In the genomic region with DNA sequence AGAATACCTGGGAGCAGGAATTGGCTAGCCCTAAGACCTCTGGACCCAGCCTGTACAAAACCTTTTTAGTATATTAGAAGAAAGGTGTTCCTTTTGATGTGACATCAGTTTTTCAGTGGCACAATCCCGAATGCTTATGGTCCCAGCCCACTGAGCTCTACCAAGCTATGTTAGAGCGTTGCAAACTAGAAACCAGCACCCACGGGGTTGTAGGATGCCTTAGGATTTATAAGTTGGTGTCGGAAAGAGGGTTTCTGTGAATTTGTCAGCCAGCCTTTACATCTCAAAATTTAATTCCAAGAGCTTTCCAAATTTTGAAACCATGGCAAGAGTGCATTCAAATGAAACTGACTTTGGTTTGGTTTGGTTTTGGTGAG, we compare ENCODE assay signal across 9 cellular contexts. TPM values are rescaled to one million over a fixed set of nuclear protein-coding genes. Genes with fewer than 3 reads are reported as not detected.
A peak's percentile ranks its signal among the peaks of the same experiment; 100 is the strongest.
DNase-seq lines count a peak whose midpoint lies in the region; FAIRE-seq and TF ChIP-seq lines count a peak whose summit lies in the region.
"Had no signal": no experiment of that assay in that cellular context is flagged by ENCODE, and none has a peak within 500 bp of the region (broad histone marks: within the 10 kb centered on the region; RNA-seq: fewer than 3 reads in every experiment).

No MANE protein-coding gene starts in this region.

- no peak overlapping the region for H3K14ac ChIP-seq in neuronal stem cell (ENCODE audit: low read length)

- H2BK12ac ChIP-seq in neuronal stem cell (ENCODE audit: low read length) = no peak overlapping the region

- no peak overlapping the region for H2BK120ac ChIP-seq in neuronal stem cell (ENCODE audit: low read depth, low read length)

- H3K4me3 ChIP-seq in GM12864 (ENCODE audit: low read depth, low read length) (peak overlapping the region; percentile 99), NB4 (ENCODE audit: low read depth, low read length) (peak overlapping the region; percentile 41), endothelial cell of umbilical vein (replicated peaks in 1 of 3; ENCODE audit: insufficient read depth in 1 of 3, low read depth in 1 of 3, low read length in 3 of 3) (peak overlapping the region; percentile 16 to 89 (median 67)), neuronal stem cell (ENCODE audit: low read length in 2 of 2) (peak overlapping the region; percentile 47 to 69)

- no peak overlapping the region for H3K23ac ChIP-seq in neuronal stem cell (ENCODE audit: low read depth, low read length, poor library complexity)

- H3K36me3 ChIP-seq in endothelial cell of umbilical vein (ENCODE audit: control insufficient read depth in 2 of 2, extremely low read depth in 1 of 2, insufficient read depth in 2 of 2, low read length in 2 of 2) (peaks cover 4 to 5% of the 10 kb centered on the region in 2 experiments), neuronal stem cell (replicated peaks in 1 of 2; ENCODE audit: control insufficient read depth in 2 of 2, insufficient read depth in 2 of 2, low read length in 2 of 2) (peaks cover 4 to 22% of the 10 kb centered on the region in 2 donors)

- no TSS peak for BruUV-seq in endothelial cell of umbilical vein (replicated peaks; lab: Mats Ljungman, UMichigan)

- H3K9me1 ChIP-seq in endothelial cell of umbilical vein (replicated peaks; ENCODE audit: control insufficient read depth, extremely low read depth, insufficient read depth, low read length) = no peaks in the 10 kb centered on the region

- peaks cover 8% of the 10 kb centered on the region for H4K20me1 ChIP-seq in endothelial cell of umbilical vein (replicated peaks; ENCODE audit: control insufficient read depth, extremely low read depth, insufficient read depth, low read length)

- CTCF ChIA-PET in endothelial cell of umbilical vein (lab: Charles Lee) = interaction anchor here (1.0 to 2.3 kb wide), 5 partner anchors 43 to 337 kb away, joined by 3 to 13 read pairs (median 4); a partner anchor contains a TSS

- no peak overlapping the region for H4K91ac ChIP-seq in neuronal stem cell (ENCODE audit: low read depth, low read length, poor library complexity)

- H3K79me1 ChIP-seq in neuronal stem cell (ENCODE audit: low read depth, low read length) = peaks cover 5% of the 10 kb centered on the region

- no peak for TF ChIP-seq POLR2A in H54 (IDR thresholded peaks at IDR 0.05; ENCODE audit: low read depth, low read length)
- TF ChIP-seq POLR2A in NB4 (IDR thresholded peaks at IDR 0.05; ENCODE audit: extremely low read depth, insufficient read length) = no peak
- TF ChIP-seq POLR2A in endothelial cell of umbilical vein (IDR thresholded peaks at IDR 0.05; ENCODE audit: low read depth, low read length) = no peak

- H3K9me3 ChIP-seq in endothelial cell of umbilical vein (replicated peaks; ENCODE audit: control insufficient read depth, insufficient read depth, low read length) (no peaks in the 10 kb centered on the region), neuronal stem cell (replicated peaks in 1 of 2; ENCODE audit: control insufficient read depth in 2 of 2, insufficient read depth in 1 of 2, low read depth in 1 of 2, low read length in 2 of 2) (no peaks in the 10 kb centered on the region)

- dilution Hi-C loops in endothelial cell of umbilical vein (cut with MboI; ENCODE audit: extremely low pct_ligation_motif_present, low sequenced_read_pairs) = no loop called here

- peak overlapping the region; percentile 35 for H2AFZ ChIP-seq in endothelial cell of umbilical vein (ENCODE audit: low read depth, low read length)
- peak overlapping the region; percentile 96 for H2AFZ ChIP-seq in neuronal stem cell (ENCODE audit: low read length)

- H3K4me1 ChIP-seq in endothelial cell of umbilical vein (ENCODE audit: control insufficient read depth, extremely low read depth, insufficient read depth, low read length) (peaks cover 18% of the 10 kb centered on the region), neuronal stem cell (ENCODE audit: control insufficient read depth in 2 of 2, insufficient read depth in 1 of 2, low read depth in 1 of 2, low read length in 2 of 2) (peaks cover 3 to 6% of the 10 kb centered on the region in 2 donors)

- no peak overlapping the region for H3K9ac ChIP-seq in endothelial cell of umbilical vein (replicated peaks; ENCODE audit: extremely low read depth, insufficient read depth, low read length)
- no peak overlapping the region for H3K9ac ChIP-seq in neuronal stem cell (ENCODE audit: low read depth, low read length, poor library complexity)

- H3K27me3 ChIP-seq in endothelial cell of umbilical vein (ENCODE audit: control insufficient read depth in 2 of 2, insufficient read depth in 2 of 2, low read length in 2 of 2) = peaks cover 23 to 38% of the 10 kb centered on the region in 2 experiments
- peaks cover 0 to 39% (median 0%) of the 10 kb centered on the region in 3 experiments for H3K27me3 ChIP-seq in neuronal stem cell (ENCODE audit: control insufficient read depth in 3 of 3, insufficient read depth in 3 of 3, low read depth in 1 of 3, low read length in 3 of 3)

- no peak for TF ChIP-seq CTCF in GM12864 (IDR thresholded peaks at IDR 0.05; ENCODE audit: low read depth, low read length, missing control alignments)
- TF ChIP-seq CTCF in NB4 (IDR thresholded peaks at IDR 0.05; ENCODE audit: low read depth, low read length) = no peak
- TF ChIP-seq CTCF in endothelial cell of umbilical vein (IDR thresholded peaks at IDR 0.05; ENCODE audit: extremely low read depth in 1 of 2, insufficient read depth in 1 of 2, low read depth in 1 of 2, low read length in 2 of 2) = no peak

- H3K18ac ChIP-seq in neuronal stem cell (ENCODE audit: low read length) = no peak overlapping the region

- no CpG with 5 or more reads among the region's 4 CpGs for WGBS in neuronal stem cell (ENCODE audit: extremely low coverage in 2 of 2, insufficient read length in 2 of 2, insufficient replicate concordance in 1 of 2), 2 donors

- FAIRE-seq in H54 (lab: Jason Lieb, UNC) (no peak), endothelial cell of umbilical vein (lab: Jason Lieb, UNC) (no peak)

- no peak overlapping the region for H4K8ac ChIP-seq in neuronal stem cell (ENCODE audit: low read depth, low read length)

- peaks cover 38% of the 10 kb centered on the region for H3K79me2 ChIP-seq in endothelial cell of umbilical vein (ENCODE audit: control insufficient read depth, insufficient read depth, low read length)

- intact Hi-C loops in endothelial cell of umbilical vein (cut with micrococcal nuclease) = loop anchor here (2.0 kb wide), 1 partner anchor 221 kb away; a partner anchor contains a TSS

- no peak overlapping the region for H2BK15ac ChIP-seq in neuronal stem cell (ENCODE audit: low read length)

- POLR2A ChIA-PET in endothelial cell of umbilical vein (lab: Charles Lee) = no interaction called here

- H3K27ac ChIP-seq in endothelial cell of umbilical vein (ENCODE audit: insufficient read depth, low read depth, low read length) (no peak overlapping the region), neuronal stem cell (replicated peaks; ENCODE audit: low read length) (peak overlapping the region; percentile 32)

- H3K4me2 ChIP-seq in endothelial cell of umbilical vein (ENCODE audit: insufficient read depth, low read length) (peak overlapping the region; percentile 91), neuronal stem cell (ENCODE audit: insufficient read depth, low read length, poor library complexity, severe bottlenecking) (peak overlapping the region; percentile 51)

- H3K4ac ChIP-seq in neuronal stem cell (ENCODE audit: low read length) = no peak overlapping the region

- no peak overlapping the region for H2BK5ac ChIP-seq in neuronal stem cell (ENCODE audit: low read length)

- no peak overlapping the region for H2AK5ac ChIP-seq in neuronal stem cell (ENCODE audit: low read depth, low read length)

- DNase-seq in GM12864 (ENCODE audit: low read depth) = no peak
- DNase-seq in H54 (ENCODE audit: insufficient read length, low spot score) = peak; percentile 3
- DNase-seq in NB4 (ENCODE audit: low read depth) = no peak
- no peak for DNase-seq in endothelial cell of umbilical vein (ENCODE audit: low read depth, low spot score)
- DNase-seq in neuronal stem cell (ENCODE audit: low spot score) = no peak
- DNase-seq in NCI-H146 (lab: John Stamatoyannopoulos, UW) = no peak
- DNase-seq in activated gamma-delta T cell (lab: John Stamatoyannopoulos, UW) = no peak
- no peak for DNase-seq in COLO668 (lab: John Stamatoyannopoulos, UW; ENCODE audit: unreplicated experiment)

TF ChIP-seq in endothelial cell of umbilical vein, 7 proteins besides CTCF, POLR2A, EP300 and RAD21 (continues in another document):
- TF ChIP-seq JUN (IDR thresholded peaks at IDR 0.05; ENCODE audit: borderline replicate concordance, insufficient read depth, insufficient read length, low read depth) = no peak
- TF ChIP-seq FOS (IDR thresholded peaks at IDR 0.05; ENCODE audit: borderline replicate concordance, insufficient read depth, low read length) = no peak
- TF ChIP-seq MYC (IDR thresholded peaks at IDR 0.05; ENCODE audit: low read depth, low read length) = no peak
- TF ChIP-seq POLR2AphosphoS5 (IDR thresholded peaks at IDR 0.05; ENCODE audit: insufficient read depth, low read depth, low read length) = no peak
- TF ChIP-seq EZH2 (IDR thresholded peaks at IDR 0.05; ENCODE audit: borderline replicate concordance, low read depth, low read length, severe bottlenecking) = no peak
- TF ChIP-seq, protein P1, sequence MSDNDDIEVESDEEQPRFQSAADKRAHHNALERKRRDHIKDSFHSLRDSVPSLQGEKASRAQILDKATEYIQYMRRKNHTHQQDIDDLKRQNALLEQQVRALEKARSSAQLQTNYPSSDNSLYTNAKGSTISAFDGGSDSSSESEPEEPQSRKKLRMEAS (IDR thresholded peaks at IDR 0.05; ENCODE audit: insufficient read depth, insufficient read length) = no peak

RNA-seq across cellular contexts. Expression of a gene that starts 0.5 kb away (rescaled TPM):
- total RNA-seq in endothelial cell of umbilical vein = 92.5 and 98.3 TPM in 2 replicates
- 32.4 and 43.8 TPM in 2 replicates for polyA plus RNA-seq in endothelial cell of umbilical vein
- polyA plus RNA-seq in endothelial cell of umbilical vein (2011; cell fraction: cytosol; rRNA removed) = 31.5 and 35.5 TPM in 2 replicates
- 55.4 and 69.5 TPM in 2 replicates for polyA plus RNA-seq in endothelial cell of umbilical vein (2011; cell fraction: nucleus; rRNA removed)
- polyA plus RNA-seq in endothelial cell of umbilical vein (2012) = 62.4 and 71.5 TPM in 2 replicates
- 42.3 and 58.4 TPM in 2 replicates for polyA minus RNA-seq in endothelial cell of umbilical vein
- polyA minus RNA-seq in endothelial cell of umbilical vein (2011; cell fraction: cytosol; rRNA and poly(A)+ RNA removed) = 61.2 TPM
- 89.5 and 98.8 TPM in 2 replicates for polyA minus RNA-seq in endothelial cell of umbilical vein (2011; cell fraction: nucleus; rRNA and poly(A)+ RNA removed)
- polyA plus RNA-seq in neuronal stem cell (2013, experiment 1 of 2) = 211 TPM
- 227 TPM for polyA plus RNA-seq in neuronal stem cell (2013, experiment 2 of 2)

RNA-seq across cellular contexts. Expression of a gene that starts 41.1 kb away (rescaled TPM):
- not detected in 2 replicates for total RNA-seq in endothelial cell of umbilical vein
- not detected in 2 replicates for polyA plus RNA-seq in endothelial cell of umbilical vein
- not detected in 2 replicates for polyA plus RNA-seq in endothelial cell of umbilical vein (2011; cell fraction: cytosol; rRNA removed)
- polyA plus RNA-seq in endothelial cell of umbilical vein (2011; cell fraction: nucleus; rRNA removed) = not detected in 2 replicates
- polyA plus RNA-seq in endothelial cell of umbilical vein (2012) = not detected in 2 replicates
- not detected in 2 replicates for polyA minus RNA-seq in endothelial cell of umbilical vein
- polyA minus RNA-seq in endothelial cell of umbilical vein (2011; cell fraction: cytosol; rRNA and poly(A)+ RNA removed) = not detected
- polyA minus RNA-seq in endothelial cell of umbilical vein (2011; cell fraction: nucleus; rRNA and poly(A)+ RNA removed) = not detected in 2 replicates
- polyA plus RNA-seq in neuronal stem cell (2013, experiment 1 of 2) = 0.60 TPM
- polyA plus RNA-seq in neuronal stem cell (2013, experiment 2 of 2) = 0.43 TPM
- total RNA-seq: T-helper 1 cell treated with Interleukin-12 subunit alpha and Interleukin-12 subunit beta and Interleukin-4 antibody, amounts not matched to agents 30 ng/mL and 1 ng/mL, for 36 hours had no signal

Comparison
In these comparisons a context has a peak if more than half of its experiments do, and no peak if none do; other contexts are left out.
1. H3K4me3 ChIP-seq: peak in every context shown above with its lines; median percentile 99 in GM12864; 67 in endothelial cell of umbilical vein; 58 in neuronal stem cell; 41 in NB4.